22 cellular contexts compared by ENCODE assay signal in the genomic region with DNA sequence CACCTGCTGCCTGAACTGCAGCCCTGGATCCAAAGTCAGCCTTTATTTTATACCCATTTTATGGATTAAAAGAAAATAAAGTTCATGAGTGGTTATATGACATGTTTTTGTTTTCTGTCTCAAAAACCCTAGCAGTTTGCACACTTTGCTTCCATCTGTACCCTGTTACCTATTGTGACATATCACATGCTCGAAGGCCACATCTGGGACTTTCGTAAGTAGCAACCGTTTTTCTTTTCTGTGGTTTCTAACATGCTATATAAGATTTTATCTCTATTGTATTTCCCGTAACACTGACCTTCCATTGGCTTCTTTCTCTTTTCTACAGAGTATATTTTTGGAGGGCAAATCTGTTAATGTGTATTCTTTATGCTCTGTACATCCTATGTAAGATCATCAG.
DNase-seq lines count a peak whose midpoint lies in the region; ATAC-seq lines count a peak whose summit lies in the region.
"Had no signal": no experiment of that assay in that cellular context is flagged by ENCODE, and none has a peak within 500 bp of the region (broad histone marks: within the 10 kb centered on the region; RNA-seq: fewer than 3 reads in every experiment).

No MANE protein-coding gene starts in this region.

- peak; percentile 50 for ATAC-seq in activated naive CD8-positive, alpha-beta T cell treated with anti-CD3 and anti-CD28 coated beads, Interleukin-2, amount 10 ng/mL, durations not matched to agents 7 days and 5 days (ENCODE audit: low read depth)
- ATAC-seq in HG02870 (IDR thresholded peaks at IDR 0.05; ENCODE audit: unreplicated experiment) (peak; percentile 65), GM21717 (IDR thresholded peaks at IDR 0.05; ENCODE audit: unreplicated experiment) (no peak), GM18907 (IDR thresholded peaks at IDR 0.05; ENCODE audit: unreplicated experiment) (no peak)
- peak; percentile 43 for ATAC-seq in stimulated activated effector memory CD8-positive, alpha-beta T cell treated with anti-CD3 and anti-CD28 coated beads, Interleukin-12 subunit alpha, Interleukin-12 subunit beta, amount 100 ng/mL, for 72 hours
- ATAC-seq: activated CD8-positive, alpha-beta T cell treated with anti-CD3 and anti-CD28 coated beads, Interleukin-2, amount 10 ng/mL, durations not matched to agents 7 days and 5 days; right lobe of liver had no signal

- peaks cover 3% of the 10 kb centered on the region for H3K4me1 Mint-ChIP-seq in activated naive CD8-positive, alpha-beta T cell treated with anti-CD3 and anti-CD28 coated beads, Interleukin-2, amount 10 ng/mL, durations not matched to agents 7 days and 5 days
- H3K4me1 Mint-ChIP-seq in activated naive CD8-positive, alpha-beta T cell treated with anti-CD3 and anti-CD28 coated beads for 36 hours = no peaks in the 10 kb centered on the region
- no peaks in the 10 kb centered on the region for H3K4me1 Mint-ChIP-seq in stimulated activated effector memory CD8-positive, alpha-beta T cell treated with anti-CD3 and anti-CD28 coated beads, Interleukin-12 subunit alpha, Interleukin-12 subunit beta, amount 100 ng/mL, for 72 hours
- H3K4me1 Mint-ChIP-seq: IgD-negative memory B cell had no signal

- H3K27me3 Mint-ChIP-seq in activated naive CD8-positive, alpha-beta T cell treated with anti-CD3 and anti-CD28 coated beads, Interleukin-2, amount 10 ng/mL, durations not matched to agents 7 days and 5 days = no peaks in the 10 kb centered on the region
- no peaks in the 10 kb centered on the region for H3K27me3 Mint-ChIP-seq in activated naive CD8-positive, alpha-beta T cell treated with anti-CD3 and anti-CD28 coated beads for 36 hours
- H3K27me3 Mint-ChIP-seq: IgD-negative memory B cell had no signal

- H3K36me3 Mint-ChIP-seq in activated naive CD8-positive, alpha-beta T cell treated with anti-CD3 and anti-CD28 coated beads, Interleukin-2, amount 10 ng/mL, durations not matched to agents 7 days and 5 days = no peaks in the 10 kb centered on the region
- H3K36me3 Mint-ChIP-seq in activated naive CD8-positive, alpha-beta T cell treated with anti-CD3 and anti-CD28 coated beads for 36 hours = no peaks in the 10 kb centered on the region
- no peaks in the 10 kb centered on the region for H3K36me3 Mint-ChIP-seq in stimulated activated effector memory CD8-positive, alpha-beta T cell treated with anti-CD3 and anti-CD28 coated beads, Interleukin-12 subunit alpha, Interleukin-12 subunit beta, amount 100 ng/mL, for 72 hours

- peak overlapping the region; percentile 2 for H3K4me3 Mint-ChIP-seq in activated naive CD8-positive, alpha-beta T cell treated with anti-CD3 and anti-CD28 coated beads, Interleukin-2, amount 10 ng/mL, durations not matched to agents 7 days and 5 days
- no peak overlapping the region for H3K4me3 Mint-ChIP-seq in activated naive CD8-positive, alpha-beta T cell treated with anti-CD3 and anti-CD28 coated beads for 36 hours
- H3K4me3 Mint-ChIP-seq in stimulated activated effector memory CD8-positive, alpha-beta T cell treated with anti-CD3 and anti-CD28 coated beads, Interleukin-12 subunit alpha, Interleukin-12 subunit beta, amount 100 ng/mL, for 72 hours = no peak overlapping the region
- H3K4me3 Mint-ChIP-seq: activated CD8-positive, alpha-beta T cell treated with anti-CD3 and anti-CD28 coated beads, Interleukin-2, amount 10 ng/mL, durations not matched to agents 7 days and 5 days; activated T-cell treated with anti-CD3 and anti-CD28 coated beads, Interleukin-2, amount 50 U/mL, for 72 hours; IgD-negative memory B cell; T-helper 1 cell treated with Interleukin-12 subunit alpha and Interleukin-12 subunit beta and Interleukin-4 antibody, amounts not matched to agents 30 μg/mL and 1 μg/mL, for 36 hours had no signal

- H3K27ac Mint-ChIP-seq in activated naive CD8-positive, alpha-beta T cell treated with anti-CD3 and anti-CD28 coated beads, Interleukin-2, amount 10 ng/mL, durations not matched to agents 7 days and 5 days = no peak overlapping the region
- H3K27ac Mint-ChIP-seq in activated naive CD8-positive, alpha-beta T cell treated with anti-CD3 and anti-CD28 coated beads for 36 hours = no peak overlapping the region
- H3K27ac Mint-ChIP-seq in stimulated activated effector memory CD8-positive, alpha-beta T cell treated with anti-CD3 and anti-CD28 coated beads, Interleukin-12 subunit alpha, Interleukin-12 subunit beta, amount 100 ng/mL, for 72 hours = no peak overlapping the region
- H3K27ac Mint-ChIP-seq: activated CD8-positive, alpha-beta T cell treated with anti-CD3 and anti-CD28 coated beads, Interleukin-2, amount 10 ng/mL, durations not matched to agents 7 days and 5 days; activated T-cell treated with anti-CD3 and anti-CD28 coated beads, Interleukin-2, amount 50 U/mL, for 72 hours; IgD-negative memory B cell; T-helper 1 cell treated with Interleukin-12 subunit alpha and Interleukin-12 subunit beta and Interleukin-4 antibody, amounts not matched to agents 30 μg/mL and 1 μg/mL, for 36 hours had no signal

- peaks cover 2% of the 10 kb centered on the region for H3K9me3 Mint-ChIP-seq in activated naive CD8-positive, alpha-beta T cell treated with anti-CD3 and anti-CD28 coated beads, Interleukin-2, amount 10 ng/mL, durations not matched to agents 7 days and 5 days
- H3K9me3 Mint-ChIP-seq in activated naive CD8-positive, alpha-beta T cell treated with anti-CD3 and anti-CD28 coated beads for 36 hours = no peaks in the 10 kb centered on the region
- peaks cover 16% of the 10 kb centered on the region for H3K9me3 Mint-ChIP-seq in stimulated activated effector memory CD8-positive, alpha-beta T cell treated with anti-CD3 and anti-CD28 coated beads, Interleukin-12 subunit alpha, Interleukin-12 subunit beta, amount 100 ng/mL, for 72 hours

- POLR2A ChIA-PET in activated naive CD8-positive, alpha-beta T cell treated with anti-CD3 and anti-CD28 coated beads, Interleukin-2, amount 10 ng/mL, durations not matched to agents 7 days and 5 days (lab: Charles Lee) = no interaction called here

- DNase-seq in activated naive CD8-positive, alpha-beta T cell treated with anti-CD3 and anti-CD28 coated beads, Interleukin-2, amount 10 ng/mL, durations not matched to agents 7 days and 5 days = no peak
- no peak for DNase-seq in activated naive CD8-positive, alpha-beta T cell treated with anti-CD3 and anti-CD28 coated beads for 36 hours
- DNase-seq in NOMO-1 (lab: John Stamatoyannopoulos, UW; ENCODE audit: unreplicated experiment in 2 of 2) (peak; percentile 36 to 39), SIG-M5 treated with dmso at 0.1 percent for 504 hours (lab: John Stamatoyannopoulos, UW; ENCODE audit: unreplicated experiment) (no peak)
- DNase-seq in stimulated activated effector memory CD8-positive, alpha-beta T cell treated with anti-CD3 and anti-CD28 coated beads, Interleukin-12 subunit alpha, Interleukin-12 subunit beta, amount 100 ng/mL, for 72 hours (ENCODE audit: low spot score in 2 of 2) = no peak
- DNase-seq: activated CD8-positive, alpha-beta T cell treated with anti-CD3 and anti-CD28 coated beads, Interleukin-2, amount 10 ng/mL, durations not matched to agents 7 days and 5 days; activated T-cell treated with anti-CD3 and anti-CD28 coated beads, Interleukin-2, amount 50 U/mL, for 72 hours; DMS 273 treated with DMSO at 0.1 percent for 48 hours; dorsolateral prefrontal cortex; left ventricle myocardium inferior; NCI-H1105; NCI-H69; nucleus accumbens; right lobe of liver; stomach; upper lobe of left lung; WERI-Rb-1 had no signal

Comparison
In these comparisons a context has a peak if more than half of its experiments do, and no peak if none do; other contexts are left out.
1. ATAC-seq: peak in activated naive CD8-positive, alpha-beta T cell treated with anti-CD3 and anti-CD28 coated beads, Interleukin-2, amount 10 ng/mL, durations not matched to agents 7 days and 5 days (single experiment), HG02870 (single experiment) and stimulated activated effector memory CD8-positive, alpha-beta T cell treated with anti-CD3 and anti-CD28 coated beads, Interleukin-12 subunit alpha, Interleukin-12 subunit beta, amount 100 ng/mL, for 72 hours (single experiment); none in GM21717 (single experiment) and GM18907 (single experiment).
2. DNase-seq: peak in NOMO-1 (2 of 2); none in activated naive CD8-positive, alpha-beta T cell treated with anti-CD3 and anti-CD28 coated beads, Interleukin-2, amount 10 ng/mL, durations not matched to agents 7 days and 5 days (single experiment), activated naive CD8-positive, alpha-beta T cell treated with anti-CD3 and anti-CD28 coated beads for 36 hours (single experiment), stimulated activated effector memory CD8-positive, alpha-beta T cell treated with anti-CD3 and anti-CD28 coated beads, Interleukin-12 subunit alpha, Interleukin-12 subunit beta, amount 100 ng/mL, for 72 hours (0 of 2) and SIG-M5 treated with dmso at 0.1 percent for 504 hours (single experiment).